10 cellular contexts compared by ENCODE assay signal in genomic region chr6:40907198-40907701, GRCh38.
DNase-seq lines count a peak whose midpoint lies in the region; TF ChIP-seq lines count a peak whose summit lies in the region.
"Had no signal": no experiment of that assay in that cellular context is flagged by ENCODE, and none has a peak within 500 bp of the region (broad histone marks: within the 10 kb centered on the region; RNA-seq: fewer than 3 reads in every experiment).

No MANE protein-coding gene starts in this region.

- TF ChIP-seq CTCF in kidney epithelial cell (IDR thresholded peaks at IDR 0.05; ENCODE audit: insufficient read depth, low read length, poor library complexity, severe bottlenecking), result no peak

- no peaks in the 10 kb centered on the region for H3K36me3 ChIP-seq in kidney epithelial cell (ENCODE audit: control insufficient read depth, insufficient read depth, low read length)

- no peak overlapping the region for H3K4me3 ChIP-seq in kidney epithelial cell (ENCODE audit: low read depth, low read length)

- no peaks in the 10 kb centered on the region for H3K27me3 ChIP-seq in kidney epithelial cell (ENCODE audit: control insufficient read depth, insufficient read depth, low read length)

- DNase-seq in DMS153 (lab: John Stamatoyannopoulos, UW) (peak; percentile 76), NCI-H1417 treated with DMSO at 0.1 percent for 48 hours (lab: John Stamatoyannopoulos, UW) (peak; percentile 39), T1000 (lab: John Stamatoyannopoulos, UW) (peak; percentile 39), kidney epithelial cell (ENCODE audit: low read depth) (peak; percentile 74), retina (no peak), RKO (ENCODE audit: low spot score) (no peak)
- no peak for DNase-seq in effector CD4-positive, alpha-beta T cell
- no peak for DNase-seq in NK-92 treated with Interleukin-12 subunit alpha and Interleukin-12 subunit beta, amount 100 ng/mL, for 24 hours (lab: John Stamatoyannopoulos, UW)
- DNase-seq: GF-D8, Karpas-422 had no signal

Comparison
In these comparisons a context has a peak if more than half of its experiments do, and no peak if none do; other contexts are left out.
1. DNase-seq: peak in DMS153 (single experiment), NCI-H1417 treated with DMSO at 0.1 percent for 48 hours (single experiment), T1000 (single experiment) and kidney epithelial cell (single experiment); none in retina (single experiment), effector CD4-positive, alpha-beta T cell (single experiment), RKO (single experiment) and NK-92 treated with Interleukin-12 subunit alpha and Interleukin-12 subunit beta, amount 100 ng/mL, for 24 hours (single experiment).